In the genomic region with DNA sequence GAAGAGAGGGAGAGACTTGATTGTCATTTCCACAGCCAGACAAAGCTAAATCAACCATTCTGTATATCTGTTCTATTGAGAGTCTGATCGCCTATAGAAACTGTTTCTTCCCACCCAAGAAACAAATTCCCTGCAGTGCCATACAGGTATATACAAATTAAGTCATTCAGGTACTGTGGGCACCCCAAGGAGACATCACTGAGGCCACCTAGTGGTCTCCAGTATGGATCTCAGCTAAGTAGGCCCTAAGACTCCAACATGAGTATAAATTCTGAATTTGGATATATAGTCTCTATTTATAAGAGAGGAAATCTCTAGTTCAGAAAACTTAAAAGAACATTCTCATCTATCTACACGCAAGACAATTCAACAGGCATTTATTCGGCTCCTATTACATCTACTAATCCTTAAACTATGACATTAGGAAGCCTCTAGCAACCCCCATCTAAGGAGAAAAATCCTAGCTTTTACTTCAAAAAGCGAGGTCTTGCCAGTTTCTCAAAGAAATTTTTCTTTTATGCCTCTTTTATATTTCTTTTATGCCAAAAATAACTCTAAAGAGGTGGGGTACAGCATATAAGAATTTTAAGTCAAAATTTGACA, we compare ENCODE assay signal across 8 cellular contexts.
DNase-seq lines count a peak whose midpoint lies in the region; ATAC-seq and TF ChIP-seq lines count a peak whose summit lies in the region.

No MANE protein-coding gene starts in this region.

- H3K4me1 ChIP-seq in A673 (ENCODE audit: insufficient read depth, low read length, poor library complexity, severe bottlenecking): peaks cover 4% of the 10 kb centered on the region
- H3K4me1 ChIP-seq in body of pancreas: peaks cover 27% of the 10 kb centered on the region
- peaks cover 29% of the 10 kb centered on the region for H3K4me1 ChIP-seq in lower lobe of right lung

- no peaks in the 10 kb centered on the region for H3K9me3 ChIP-seq in A673 (ENCODE audit: low read depth, low read length, poor library complexity, severe bottlenecking)
- H3K9me3 ChIP-seq in body of pancreas: no peaks in the 10 kb centered on the region
- no peaks in the 10 kb centered on the region for H3K9me3 ChIP-seq in lower lobe of right lung

- CTCF ChIA-PET in A673 (lab: Charles Lee): interaction anchor here (0.9 to 1.0 kb wide), 2 partner anchors 180 to 228 kb away, joined by 3 to 5 read pairs; no protein-coding TSS in a partner anchor

- no peak overlapping the region for H3K4me3 ChIP-seq in A673 (ENCODE audit: low read depth, low read length, poor library complexity, severe bottlenecking)
- no peak overlapping the region for H3K4me3 ChIP-seq in body of pancreas
- no peak overlapping the region for H3K4me3 ChIP-seq in lower lobe of right lung

- POLR2A ChIA-PET in A673 (lab: Charles Lee; ENCODE audit: low non-redundant PET): no interaction called here

- H3K27ac ChIP-seq in A673 (ENCODE audit: low read depth, low read length, poor library complexity, severe bottlenecking): no peak overlapping the region
- H3K27ac ChIP-seq in body of pancreas: no peak overlapping the region
- no peak overlapping the region for H3K27ac ChIP-seq in lower lobe of right lung

- 65% methylated on average over 4 of the region's 4 CpGs for WGBS in body of pancreas, 2 donors

- H3K36me3 ChIP-seq in A673 (ENCODE audit: insufficient read depth, low read length, poor library complexity, severe bottlenecking) (peaks cover 15% of the 10 kb centered on the region), body of pancreas (replicated peaks in 1 of 2; ENCODE audit: insufficient read depth in 1 of 2, low read depth in 2 of 2) (peaks cover 0 to 12% of the 10 kb centered on the region in 2 donors), lower lobe of right lung (peaks cover 39% of the 10 kb centered on the region)

- ATAC-seq in body of pancreas: peak; percentile 61
- ATAC-seq in lower lobe of right lung: peak; percentile 50 to 67
- ATAC-seq in HG03175 (IDR thresholded peaks at IDR 0.05; ENCODE audit: unreplicated experiment): no peak
- no peak for ATAC-seq in GM18861 (IDR thresholded peaks at IDR 0.05; ENCODE audit: unreplicated experiment)

- TF ChIP-seq CTCF in A673 (conservative IDR thresholded peaks at IDR 0.05; ENCODE audit: low read depth, low read length) (peak; percentile 77), body of pancreas (IDR thresholded peaks at IDR 0.05) (peak; percentile 14 to 59 (median 56)), lower lobe of right lung (IDR thresholded peaks at IDR 0.05) (peak; percentile 70)

- H3K27me3 ChIP-seq in A673 (replicated peaks; ENCODE audit: insufficient read depth, low read depth, low read length, poor library complexity): no peaks in the 10 kb centered on the region
- no peaks in the 10 kb centered on the region for H3K27me3 ChIP-seq in body of pancreas
- no peaks in the 10 kb centered on the region for H3K27me3 ChIP-seq in lower lobe of right lung (ENCODE audit: low read depth)

- no TSS peak for BruUV-seq in A673 (replicated peaks; lab: Mats Ljungman, UMichigan)

- DNase-seq in A673 (ENCODE audit: low spot score) (peak; percentile 19), ELR (ENCODE audit: low read depth) (peak; percentile 64), NCI-H345 (lab: John Stamatoyannopoulos, UW) (peak; percentile 20), body of pancreas (peak; percentile 35 to 54 (median 46)), lower lobe of right lung (no peak), pons (ENCODE audit: low spot score) (no peak)

- intact Hi-C loops in A673 (cut with micrococcal nuclease; ENCODE audit: unreplicated experiment) (loop anchor here (1.0 kb wide), 2 partner anchors 179 to 227 kb away; no protein-coding TSS in a partner anchor), body of pancreas (cut with DNase I) (loop anchor here (5.0 to 10.0 kb wide), 2 partner anchors 178 to 225 kb away; no protein-coding TSS in a partner anchor), lower lobe of right lung (cut with DNase I) (no loop called here)

- TF ChIP-seq POLR2A in body of pancreas (IDR thresholded peaks at IDR 0.05): no peak

Comparison
In these comparisons a context has a peak if more than half of its experiments do, and no peak if none do; other contexts are left out.
1. DNase-seq: peak in A673 (single experiment), ELR (single experiment), NCI-H345 (single experiment) and body of pancreas (4 of 4); none in lower lobe of right lung (single experiment) and pons (single experiment).
2. ATAC-seq: peak in body of pancreas (single experiment) and lower lobe of right lung (2 of 2); none in HG03175 (single experiment) and GM18861 (single experiment).
3. Peak in every context shown above with its lines, with median percentiles within 50 percentile points of each other: CTCF ChIP-seq.